ENCODE assay signal across 26 cellular contexts in the genomic region with DNA sequence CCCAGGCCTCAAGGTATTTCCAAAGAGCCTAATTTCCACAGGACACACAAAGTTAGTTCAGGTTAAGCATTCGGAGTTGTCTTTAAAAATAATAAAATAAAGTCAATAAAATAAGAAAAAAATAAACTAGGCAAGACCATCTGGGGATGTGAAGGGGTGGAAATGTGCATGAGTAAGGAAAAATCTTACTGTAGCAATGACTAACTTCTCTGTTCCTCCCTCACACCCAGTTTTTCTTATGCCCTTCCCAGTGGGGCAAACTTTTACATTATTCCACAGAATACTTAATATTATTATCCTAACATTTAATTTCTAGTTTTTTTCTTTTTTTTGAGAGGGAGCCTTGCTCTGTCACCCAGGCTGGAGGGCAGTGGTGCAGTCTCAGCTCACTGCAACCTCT. TPM values are rescaled to one million over a fixed set of nuclear protein-coding genes. Genes with fewer than 3 reads are reported as not detected.
"Had no signal": no experiment of that assay in that cellular context is flagged by ENCODE, and none has a peak within 500 bp of the region (broad histone marks: within the 10 kb centered on the region; RNA-seq: fewer than 3 reads in every experiment).

No MANE protein-coding gene starts in this region.

- H3K4me1 Mint-ChIP-seq: naive thymus-derived CD8-positive, alpha-beta T cell; stimulated activated memory B cell treated with anti-CD40 and anti-IgM and Interleukin-4, amounts not matched to agents 10 μg/mL and 1 μg/mL and 100 μg/mL, for 72 hours had no signal

- H3K36me3 ChIP-seq: heart right ventricle, spleen, tibial artery, upper lobe of left lung, uterus had no signal

- H3K27me3 ChIP-seq: tibial artery, upper lobe of left lung, uterus had no signal

- H3K4me3 Mint-ChIP-seq: naive thymus-derived CD8-positive, alpha-beta T cell; stimulated activated memory B cell treated with anti-CD40 and anti-IgM and Interleukin-4, amounts not matched to agents 10 μg/mL and 1 μg/mL and 100 μg/mL, for 72 hours; stimulated activated naive CD8-positive, alpha-beta T cell treated with anti-CD3 and anti-CD28 coated beads, Interleukin-15, Interleukin-2, amounts not matched to agents 100 ng/mL and 50 ng/mL, for 24 hours had no signal

- ATAC-seq: heart right ventricle; left colon; mucosa of descending colon; naive thymus-derived CD8-positive, alpha-beta T cell; sciatic nerve; stimulated activated memory B cell treated with anti-CD40 and anti-IgM and Interleukin-4, amounts not matched to agents 10 μg/mL and 1 μg/mL and 100 μg/mL, for 72 hours had no signal

- H3K9me3 ChIP-seq: heart right ventricle, mucosa of descending colon, tibial artery, upper lobe of left lung, uterus had no signal

- H3K36me3 Mint-ChIP-seq: naive thymus-derived CD8-positive, alpha-beta T cell; stimulated activated memory B cell treated with anti-CD40 and anti-IgM and Interleukin-4, amounts not matched to agents 10 μg/mL and 1 μg/mL and 100 μg/mL, for 72 hours had no signal

- H3K27ac ChIP-seq: heart right ventricle, spleen, tibial artery, upper lobe of left lung, uterus had no signal

- H3K27ac Mint-ChIP-seq: naive thymus-derived CD8-positive, alpha-beta T cell; stimulated activated memory B cell treated with anti-CD40 and anti-IgM and Interleukin-4, amounts not matched to agents 10 μg/mL and 1 μg/mL and 100 μg/mL, for 72 hours; stimulated activated naive CD8-positive, alpha-beta T cell treated with anti-CD3 and anti-CD28 coated beads, Interleukin-15, Interleukin-2, amounts not matched to agents 100 ng/mL and 50 ng/mL, for 24 hours had no signal

- H3K4me3 ChIP-seq: heart right ventricle, mucosa of descending colon, spleen, tibial artery, upper lobe of left lung, uterus had no signal

- DNase-seq: erythroblast; foreskin melanocyte; heart right ventricle; hypothalamus; left colon; mucosa of descending colon; naive thymus-derived CD8-positive, alpha-beta T cell; posterior cingulate gyrus; spleen; stimulated activated CD4-positive, alpha-beta T cell treated with anti-CD3 and anti-CD28 coated beads, Interleukin-15, amount 100 ng/mL, for 24 hours; stimulated activated CD4-positive, alpha-beta T cell treated with anti-CD3 and anti-CD28 coated beads, Interleukin-1b, Interleukin-23, amount 100 ng/mL, for 48 hours; stimulated activated CD4-positive, alpha-beta T cell treated with anti-CD3 and anti-CD28 coated beads, Interleukin-4, amount 100 ng/mL, for 24 hours; tibial artery; upper lobe of left lung; uterus had no signal

- H3K9me3 Mint-ChIP-seq: naive thymus-derived CD8-positive, alpha-beta T cell; stimulated activated naive CD8-positive, alpha-beta T cell treated with anti-CD3 and anti-CD28 coated beads, Interleukin-15, Interleukin-2, amounts not matched to agents 100 ng/mL and 50 ng/mL, for 24 hours had no signal

- H3K27me3 Mint-ChIP-seq: stimulated activated naive CD8-positive, alpha-beta T cell treated with anti-CD3 and anti-CD28 coated beads, Interleukin-15, Interleukin-2, amounts not matched to agents 100 ng/mL and 50 ng/mL, for 24 hours had no signal

- H3K4me1 ChIP-seq: heart right ventricle, spleen, tibial artery, upper lobe of left lung, uterus had no signal

RNA-seq across cellular contexts. Expression of a gene that starts 21.8 kb away (rescaled TPM):
- total RNA-seq: endothelial cell of umbilical vein; heart right ventricle; kidney epithelial cell; left colon; liver; lung microvascular endothelial cell; mucosa of descending colon; naive thymus-derived CD8-positive, alpha-beta T cell; osteocyte; pulmonary artery endothelial cell; sciatic nerve; skeletal muscle tissue; spleen; temporal lobe; upper lobe of left lung; uterus had no signal

RNA-seq across cellular contexts. Expression of a gene that starts 30.0 kb away (rescaled TPM):
- total RNA-seq: endothelial cell of umbilical vein; heart right ventricle; kidney epithelial cell; left colon; liver; lung microvascular endothelial cell; mucosa of descending colon; naive thymus-derived CD8-positive, alpha-beta T cell; osteocyte; pulmonary artery endothelial cell; sciatic nerve; skeletal muscle tissue; spleen; temporal lobe; upper lobe of left lung; uterus had no signal
